8 cellular contexts compared by ENCODE assay signal in genomic region chr13:30615851-30616311, GRCh38. TPM values are rescaled to one million over a fixed set of nuclear protein-coding genes. Genes with fewer than 3 reads are reported as not detected.
DNase-seq lines count a peak whose midpoint lies in the region; ATAC-seq and TF ChIP-seq lines count a peak whose summit lies in the region.

No MANE protein-coding gene starts in this region.

- peak overlapping the region; percentile 99 to 100 for H3K9ac ChIP-seq in stomach smooth muscle (ENCODE audit: low read length in 2 of 2)

- no peaks in the 10 kb centered on the region for H3K36me3 Mint-ChIP-seq in progenitor cell of endocrine pancreas (ENCODE audit: insufficient read depth)

- H3K27me3 Mint-ChIP-seq in progenitor cell of endocrine pancreas: no peaks in the 10 kb centered on the region

- DNase-seq in GM20000 (ENCODE audit: low spot score) (peak; percentile 18), SK-MEL-5 (ENCODE audit: low read depth, low spot score) (peak; percentile 30), globus pallidus (ENCODE audit: low spot score) (peak; percentile 29), progenitor cell of endocrine pancreas (ENCODE audit: low spot score, unreplicated experiment) (no peak)

- ATAC-seq in HG02870 (IDR thresholded peaks at IDR 0.05; ENCODE audit: unreplicated experiment) (no peak), HG02571 (IDR thresholded peaks at IDR 0.05; ENCODE audit: unreplicated experiment) (no peak)

- no peaks in the 10 kb centered on the region for H3K36me3 ChIP-seq in stomach smooth muscle (ENCODE audit: control insufficient read depth in 2 of 2, insufficient read depth in 2 of 2, low read length in 2 of 2)

- no peak overlapping the region for H3K4me3 Mint-ChIP-seq in progenitor cell of endocrine pancreas (ENCODE audit: low read depth)

- no peak overlapping the region for H3K27ac Mint-ChIP-seq in progenitor cell of endocrine pancreas

- no peaks in the 10 kb centered on the region for H3K27me3 ChIP-seq in stomach smooth muscle (ENCODE audit: control insufficient read depth in 1 of 2, insufficient read depth in 2 of 2, low read length in 2 of 2)

- H3K9me3 Mint-ChIP-seq in progenitor cell of endocrine pancreas (ENCODE audit: low read depth): no peaks in the 10 kb centered on the region

- H3K4me3 ChIP-seq in stomach smooth muscle (ENCODE audit: low read length in 2 of 2): peak overlapping the region; percentile 83 to 98

- peaks cover 18% of the 10 kb centered on the region for H3K4me1 Mint-ChIP-seq in progenitor cell of endocrine pancreas (ENCODE audit: low read depth)

- no peak for TF ChIP-seq CTCF in 22Rv1 (IDR thresholded peaks at IDR 0.05)
- no peak for TF ChIP-seq CTCF in GM20000 (IDR thresholded peaks at IDR 0.05; ENCODE audit: extremely low read depth, missing control alignments)
- TF ChIP-seq CTCF in progenitor cell of endocrine pancreas (IDR thresholded peaks at IDR 0.05; ENCODE audit: unreplicated experiment): no peak

- H3K9me3 ChIP-seq in stomach smooth muscle (ENCODE audit: control insufficient read depth in 2 of 2, low read length in 2 of 2): no peaks in the 10 kb centered on the region

- in situ Hi-C loops in SK-MEL-5 (cut with HindIII; ENCODE audit: low pct_unique_long_range_greater_than_20kb, low sequenced_read_pairs): no loop called here

- H3K27ac ChIP-seq in 22Rv1 (peak overlapping the region; percentile 99), stomach smooth muscle (ENCODE audit: low read length) (peak overlapping the region; percentile 99)

- peaks cover 5% of the 10 kb centered on the region for H3K4me1 ChIP-seq in stomach smooth muscle (ENCODE audit: control insufficient read depth, insufficient read depth, low read length)

RNA-seq across cellular contexts. Expression of gene USPL1, which starts 1.8 kb away (rescaled TPM):
- 19.6 and 20.2 TPM in 2 replicates for total RNA-seq in SK-MEL-5 (2014; rRNA removed; shearing (Covaris generic))
- polyA plus RNA-seq in SK-MEL-5 (2015; cell fraction: cytosol; rRNA removed): 13.5 and 16.9 TPM in 2 replicates
- 89.0 and 90.2 TPM in 2 replicates for polyA plus RNA-seq in SK-MEL-5 (2015; cell fraction: nucleus; rRNA removed)
- total RNA-seq in progenitor cell of endocrine pancreas: 21.9 and 23.7 TPM in 2 replicates
